In the genomic region with DNA sequence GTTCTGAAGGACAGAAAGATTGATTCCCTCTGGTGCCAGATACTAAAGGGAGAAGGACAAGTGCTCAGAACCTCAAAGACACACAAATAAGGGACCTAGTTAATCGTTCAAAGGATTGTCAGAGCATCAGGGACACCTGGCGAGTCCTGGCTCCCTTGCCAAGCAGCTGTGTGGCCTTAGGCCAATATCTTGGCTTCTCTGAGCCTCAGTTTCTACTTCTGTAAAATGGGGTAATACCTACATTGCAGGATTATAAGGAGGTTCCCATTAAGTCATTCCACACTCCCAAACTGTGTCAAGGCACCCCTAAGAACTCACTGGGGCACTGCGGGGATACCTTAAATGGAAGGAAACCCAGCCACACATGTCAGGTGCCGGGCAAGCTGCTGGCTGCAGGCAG, we compare ENCODE assay signal across 36 cellular contexts. TPM values are rescaled to one million over a fixed set of nuclear protein-coding genes. Genes with fewer than 3 reads are reported as not detected.
"Had no signal": no experiment of that assay in that cellular context is flagged by ENCODE, and none has a peak within 500 bp of the region (broad histone marks: within the 10 kb centered on the region; RNA-seq: fewer than 3 reads in every experiment).

No MANE protein-coding gene starts in this region.

- H3K4me3 Mint-ChIP-seq: activated B cell treated with CpG ODN at 0.5 μM for 24 hours; activated CD4-positive, alpha-beta memory T cell treated with anti-CD3 and anti-CD28 coated beads for 36 hours; activated CD4-positive, alpha-beta T cell treated with anti-CD3 and anti-CD28 coated beads, Interleukin-2, amount 10 ng/mL, durations not matched to agents 24 days and 14 days; activated CD8-positive, alpha-beta T cell treated with anti-CD3 and anti-CD28 coated beads for 36 hours; activated naive CD4-positive, alpha-beta T cell treated with anti-CD3 and anti-CD28 coated beads, Interleukin-2, amount 10 ng/mL, durations not matched to agents 7 days and 5 days; activated naive CD4-positive, alpha-beta T cell treated with anti-CD3 and anti-CD28 coated beads, Interleukin-2, amount 50 U/mL, for 24 hours; activated naive CD8-positive, alpha-beta T cell; activated naive CD8-positive, alpha-beta T cell treated with anti-CD3 and anti-CD28 coated beads, Interleukin-2, amount 10 ng/mL, durations not matched to agents 7 days and 5 days; activated naive CD8-positive, alpha-beta T cell treated with anti-CD3 and anti-CD28 coated beads, Interleukin-2, amount 50 U/mL, for 24 hours; brain; central memory CD8-positive, alpha-beta T cell; T-cell; T-helper 2 cell treated with Interferon-gamma antibody and Interleukin-4, amounts not matched to agents 5 μg/mL and 100 μg/mL, for 36 hours had no signal

- H3K27me3 Mint-ChIP-seq: activated CD4-positive, alpha-beta T cell treated with anti-CD3 and anti-CD28 coated beads, Interleukin-2, amount 10 ng/mL, durations not matched to agents 24 days and 14 days; activated CD8-positive, alpha-beta T cell treated with anti-CD3 and anti-CD28 coated beads for 36 hours; activated naive CD4-positive, alpha-beta T cell treated with anti-CD3 and anti-CD28 coated beads, Interleukin-2, amount 50 U/mL, for 24 hours; activated naive CD8-positive, alpha-beta T cell treated with anti-CD3 and anti-CD28 coated beads, Interleukin-2, amount 50 U/mL, for 24 hours had no signal

- H3K9me3 Mint-ChIP-seq: activated B cell treated with CpG ODN at 0.5 μM for 24 hours; activated CD4-positive, alpha-beta memory T cell treated with anti-CD3 and anti-CD28 coated beads for 36 hours; activated CD4-positive, alpha-beta T cell treated with anti-CD3 and anti-CD28 coated beads, Interleukin-2, amount 10 ng/mL, durations not matched to agents 24 days and 14 days; activated CD8-positive, alpha-beta T cell treated with anti-CD3 and anti-CD28 coated beads for 36 hours; activated naive CD4-positive, alpha-beta T cell treated with anti-CD3 and anti-CD28 coated beads, Interleukin-2, amount 10 ng/mL, durations not matched to agents 7 days and 5 days; activated naive CD4-positive, alpha-beta T cell treated with anti-CD3 and anti-CD28 coated beads, Interleukin-2, amount 50 U/mL, for 24 hours; activated naive CD8-positive, alpha-beta T cell treated with anti-CD3 and anti-CD28 coated beads, Interleukin-2, amount 10 ng/mL, durations not matched to agents 7 days and 5 days; activated naive CD8-positive, alpha-beta T cell treated with anti-CD3 and anti-CD28 coated beads, Interleukin-2, amount 50 U/mL, for 24 hours; activated T-helper 2 cell treated with anti-CD3 and anti-CD28 coated beads, Interferon-gamma antibody, Interleukin-2, Interleukin-4, amounts not matched to agents 10 μg/mL and 5 μg/mL and 100 μg/mL, durations not matched to agents 14 hours and 24 hours and 36 hours; brain; central memory CD8-positive, alpha-beta T cell; T-cell; T-helper 2 cell treated with Interferon-gamma antibody and Interleukin-4, amounts not matched to agents 5 μg/mL and 100 μg/mL, for 36 hours had no signal

- H3K36me3 Mint-ChIP-seq: activated CD4-positive, alpha-beta memory T cell treated with anti-CD3 and anti-CD28 coated beads for 36 hours; activated naive CD4-positive, alpha-beta T cell treated with anti-CD3 and anti-CD28 coated beads, Interleukin-2, amount 10 ng/mL, durations not matched to agents 7 days and 5 days; activated naive CD4-positive, alpha-beta T cell treated with anti-CD3 and anti-CD28 coated beads, Interleukin-2, amount 50 U/mL, for 24 hours; activated naive CD8-positive, alpha-beta T cell; activated naive CD8-positive, alpha-beta T cell treated with anti-CD3 and anti-CD28 coated beads, Interleukin-2, amount 10 ng/mL, durations not matched to agents 7 days and 5 days; brain; T-cell had no signal

- H3K27ac Mint-ChIP-seq: activated B cell treated with CpG ODN at 0.5 μM for 24 hours; activated CD4-positive, alpha-beta memory T cell treated with anti-CD3 and anti-CD28 coated beads for 36 hours; activated CD4-positive, alpha-beta T cell treated with anti-CD3 and anti-CD28 coated beads, Interleukin-2, amount 10 ng/mL, durations not matched to agents 24 days and 14 days; activated CD8-positive, alpha-beta T cell treated with anti-CD3 and anti-CD28 coated beads for 36 hours; activated naive CD4-positive, alpha-beta T cell treated with anti-CD3 and anti-CD28 coated beads, Interleukin-2, amount 10 ng/mL, durations not matched to agents 7 days and 5 days; activated naive CD4-positive, alpha-beta T cell treated with anti-CD3 and anti-CD28 coated beads, Interleukin-2, amount 50 U/mL, for 24 hours; activated naive CD8-positive, alpha-beta T cell; activated naive CD8-positive, alpha-beta T cell treated with anti-CD3 and anti-CD28 coated beads, Interleukin-2, amount 10 ng/mL, durations not matched to agents 7 days and 5 days; activated naive CD8-positive, alpha-beta T cell treated with anti-CD3 and anti-CD28 coated beads, Interleukin-2, amount 50 U/mL, for 24 hours; activated T-helper 2 cell treated with anti-CD3 and anti-CD28 coated beads, Interferon-gamma antibody, Interleukin-2, Interleukin-4, amounts not matched to agents 10 μg/mL and 5 μg/mL and 100 μg/mL, durations not matched to agents 14 hours and 24 hours and 36 hours; brain; T-cell; T-helper 2 cell treated with Interferon-gamma antibody and Interleukin-4, amounts not matched to agents 5 μg/mL and 100 μg/mL, for 36 hours had no signal

- H3K36me3 ChIP-seq: ascending aorta, cardiac muscle cell had no signal

- ATAC-seq: activated CD8-positive, alpha-beta T cell treated with anti-CD3 and anti-CD28 coated beads for 36 hours; activated naive CD8-positive, alpha-beta T cell treated with anti-CD3 and anti-CD28 coated beads, Interleukin-2, amount 50 U/mL, for 24 hours; T-cell had no signal

- H3K27ac ChIP-seq: ascending aorta, cardiac muscle cell, VCaP had no signal

- H3K9me3 ChIP-seq: ascending aorta had no signal

- H3K4me1 Mint-ChIP-seq: activated CD4-positive, alpha-beta T cell treated with anti-CD3 and anti-CD28 coated beads, Interleukin-2, amount 10 ng/mL, durations not matched to agents 24 days and 14 days; activated naive CD4-positive, alpha-beta T cell treated with anti-CD3 and anti-CD28 coated beads, Interleukin-2, amount 10 ng/mL, durations not matched to agents 7 days and 5 days; activated naive CD4-positive, alpha-beta T cell treated with anti-CD3 and anti-CD28 coated beads, Interleukin-2, amount 50 U/mL, for 24 hours; activated naive CD8-positive, alpha-beta T cell treated with anti-CD3 and anti-CD28 coated beads, Interleukin-2, amount 10 ng/mL, durations not matched to agents 7 days and 5 days; activated naive CD8-positive, alpha-beta T cell treated with anti-CD3 and anti-CD28 coated beads, Interleukin-2, amount 50 U/mL, for 24 hours; brain; central memory CD8-positive, alpha-beta T cell; T-cell had no signal

- H3K4me1 ChIP-seq: ascending aorta had no signal

- H3K4me3 ChIP-seq: ascending aorta, cardiac muscle cell had no signal

- H3K27me3 ChIP-seq: ascending aorta, cardiac muscle cell had no signal

- DNase-seq: activated B cell treated with CpG ODN at 0.5 μM for 24 hours; activated CD4-positive, alpha-beta memory T cell treated with anti-CD3 and anti-CD28 coated beads for 36 hours; activated CD4-positive, alpha-beta T cell treated with anti-CD3 and anti-CD28 coated beads for 4 hours; activated CD4-positive, alpha-beta T cell treated with anti-CD3 and anti-CD28 coated beads, Interleukin-2, amount 10 ng/mL, durations not matched to agents 24 days and 14 days; activated CD4-positive, alpha-beta T cell treated with anti-CD3 and anti-CD28 coated beads, Interleukin-2, amount 50 U/mL, for 1 hour; activated CD4-positive, alpha-beta T cell treated with anti-CD3 and anti-CD28 coated beads, Interleukin-2, amount 50 U/mL, for 4 hours; activated CD4-positive, CD25-positive, alpha-beta regulatory T cell treated with anti-CD3 and anti-CD28 coated beads, Interleukin-2, amount 50 U/mL, for 72 hours; activated CD8-positive, alpha-beta memory T cell treated with anti-CD3 and anti-CD28 coated beads, Interleukin-2, amount 50 U/mL, for 4 hours; activated CD8-positive, alpha-beta T cell treated with anti-CD3 and anti-CD28 coated beads for 36 hours; activated effector memory CD4-positive, alpha-beta T cell treated with Interleukin-2 at 50 U/mL for 16 hours; activated gamma-delta T cell; activated naive CD4-positive, alpha-beta T cell treated with anti-CD3 and anti-CD28 coated beads, Interleukin-2, amount 10 ng/mL, durations not matched to agents 7 days and 5 days; activated naive CD4-positive, alpha-beta T cell treated with Interleukin-2 at 50 U/mL for 16 hours; activated naive CD8-positive, alpha-beta T cell treated with anti-CD3 and anti-CD28 coated beads, Interleukin-2, amount 10 ng/mL, durations not matched to agents 7 days and 5 days; activated naive CD8-positive, alpha-beta T cell treated with anti-CD3 and anti-CD28 coated beads, Interleukin-2, amount 50 U/mL, for 24 hours; activated T-cell treated with anti-CD3 and anti-CD28 coated beads for 4 hours; activated T-cell treated with anti-CD3 and anti-CD28 coated beads, Interleukin-2, amount 50 U/mL, for 1 hour; activated T-cell treated with anti-CD3 and anti-CD28 coated beads, Interleukin-2, amount 50 U/mL, for 48 hours; amygdala; anterior cingulate cortex; caudate nucleus; T-cell; T-helper 2 cell; T-helper 9 cell had no signal

RNA-seq across cellular contexts. Expression of gene DRGX, which starts 29.4 kb away (rescaled TPM):
- total RNA-seq: activated B cell treated with CpG ODN at 0.5 μM for 24 hours; activated CD4-positive, alpha-beta memory T cell treated with anti-CD3 and anti-CD28 coated beads for 36 hours; activated CD8-positive, alpha-beta T cell treated with anti-CD3 and anti-CD28 coated beads for 36 hours; activated naive CD8-positive, alpha-beta T cell treated with anti-CD3 and anti-CD28 coated beads, Interleukin-2, amount 10 ng/mL, durations not matched to agents 7 days and 5 days; activated T-helper 2 cell treated with anti-CD3 and anti-CD28 coated beads, Interferon-gamma antibody, Interleukin-2, Interleukin-4, amounts not matched to agents 10 μg/mL and 5 μg/mL and 100 μg/mL, durations not matched to agents 14 hours and 24 hours and 36 hours; ascending aorta; bronchial epithelial cell; cardiac muscle cell; cerebellum; T-cell; T-helper 1 cell treated with Interleukin-12 subunit alpha and Interleukin-12 subunit beta and Interleukin-4 antibody, amounts not matched to agents 30 ng/mL and 1 ng/mL, for 36 hours had no signal
